In genomic region chr7:18119985-18120384, GRCh38 we compare ENCODE assay signal across 11 cellular contexts.
A peak's percentile ranks its signal among the peaks of the same experiment; 100 is the strongest.
DNase-seq lines count a peak whose midpoint lies in the region; ATAC-seq and TF ChIP-seq lines count a peak whose summit lies in the region.
"Had no signal": no experiment of that assay in that cellular context is flagged by ENCODE, and none has a peak within 500 bp of the region (broad histone marks: within the 10 kb centered on the region; RNA-seq: fewer than 3 reads in every experiment).

No MANE protein-coding gene starts in this region.

- in situ Hi-C loops in brain microvascular endothelial cell (cut with HindIII; ENCODE audit: low pct_ligation_motif_present, low sequenced_read_pairs), result no loop called here

- peak; percentile 33; the same call in 1 of the 2 replicates for TF ChIP-seq CTCF in LNCaP clone FGC (IDR thresholded peaks at IDR 0.05; ENCODE audit: control insufficient read depth, extremely low read depth, insufficient read depth)
- peak; percentile 74 for TF ChIP-seq CTCF in brain microvascular endothelial cell (IDR thresholded peaks at IDR 0.05; ENCODE audit: low read depth, low read length, missing control alignments)

- ATAC-seq in GM21360 (IDR thresholded peaks at IDR 0.05; ENCODE audit: unreplicated experiment), result no peak

- no peak overlapping the region for H3K4me3 ChIP-seq in LNCaP clone FGC (ENCODE audit: low read depth, low read length)
- H3K4me3 ChIP-seq in brain microvascular endothelial cell (ENCODE audit: low read depth, low read length), result no peak overlapping the region
- H3K4me3 ChIP-seq: ascending aorta had no signal

- no peak overlapping the region for H3K27ac ChIP-seq in brain microvascular endothelial cell
- H3K27ac ChIP-seq: ascending aorta, HL-60 had no signal

- H3K36me3 ChIP-seq in brain microvascular endothelial cell (replicated peaks), result no peaks in the 10 kb centered on the region
- H3K36me3 ChIP-seq: ascending aorta had no signal

- no peaks in the 10 kb centered on the region for H3K27me3 ChIP-seq in brain microvascular endothelial cell (replicated peaks)
- H3K27me3 ChIP-seq: ascending aorta had no signal

- DNase-seq in EH (ENCODE audit: low read depth) (peak; percentile 24), LNCaP clone FGC (ENCODE audit: low read depth) (no peak), brain microvascular endothelial cell (peak; percentile 12), lung microvascular endothelial cell (ENCODE audit: low read depth in 2 of 2) (peak; percentile 13 to 24), NCI-H2029 treated with DMSO at 0.1 percent for 48 hours (lab: John Stamatoyannopoulos, UW) (no peak), NCI-H2196 treated with DMSO at 0.1 percent for 48 hours (lab: John Stamatoyannopoulos, UW; ENCODE audit: unreplicated experiment) (no peak), MV-4-11 (lab: John Stamatoyannopoulos, UW) (no peak)
- DNase-seq: NCI-H510A treated with DMSO at 0.1 percent for 48 hours had no signal

Comparison
In these comparisons a context has a peak if more than half of its experiments do, and no peak if none do; other contexts are left out.
1. DNase-seq: peak in EH (single experiment), brain microvascular endothelial cell (single experiment) and lung microvascular endothelial cell (2 of 2); none in LNCaP clone FGC (single experiment), NCI-H2029 treated with DMSO at 0.1 percent for 48 hours (single experiment), NCI-H2196 treated with DMSO at 0.1 percent for 48 hours (single experiment) and MV-4-11 (single experiment).